Comparison of ENCODE assay signal across 22 cellular contexts in the genomic region with DNA sequence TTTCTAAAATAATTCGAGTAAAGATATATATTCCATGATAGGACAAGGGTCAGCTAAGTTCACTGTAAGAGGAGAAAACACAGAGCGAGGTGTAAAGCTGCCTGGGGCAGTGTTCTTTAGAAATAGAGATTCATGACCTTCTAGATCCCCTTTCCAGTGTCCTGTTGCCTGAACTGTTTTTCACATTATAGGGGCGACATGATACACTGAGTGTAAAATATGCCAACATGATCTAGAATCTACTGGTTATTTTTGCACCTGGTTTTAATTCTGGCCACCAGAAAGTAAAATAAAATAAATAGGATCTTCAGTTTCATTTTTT.
DNase-seq lines count a peak whose midpoint lies in the region; ATAC-seq, FAIRE-seq and TF ChIP-seq lines count a peak whose summit lies in the region.
"Had no signal": no experiment of that assay in that cellular context is flagged by ENCODE, and none has a peak within 500 bp of the region (broad histone marks: within the 10 kb centered on the region; RNA-seq: fewer than 3 reads in every experiment).

No MANE protein-coding gene starts in this region.

- CTCF ChIA-PET in Calu3 (lab: Charles Lee) = interaction anchor here (0.8 kb wide), 2 partner anchors 157 to 897 kb away, joined by 3 read pairs; no protein-coding TSS in a partner anchor

- intact Hi-C loops in left ventricle myocardium superior (cut with micrococcal nuclease) = no loop called here
- intact Hi-C loops in pancreas (cut with DNase I) = no loop called here
- intact Hi-C loops in Calu3 (cut with micrococcal nuclease; ENCODE audit: unreplicated experiment) = loop anchor here (2.0 kb wide), 1 partner anchor 875 kb away; no protein-coding TSS in a partner anchor

- H3K36me3 ChIP-seq in BLaER1 treated with 17β-estradiol and CSF1 and Interleukin-3, amounts not matched to agents 10 nM and 100 nM = no peaks in the 10 kb centered on the region
- H3K36me3 ChIP-seq in pancreas = no peaks in the 10 kb centered on the region
- H3K36me3 ChIP-seq: cardiac muscle cell, esophagus squamous epithelium, neutrophil, sigmoid colon, stomach had no signal

- peak overlapping the region in 8 of 11 experiments; percentile 5 to 53 (median 33); a peak in 11 of 22 replicates for H3K4me2 ChIP-seq in BLaER1 treated with 17β-estradiol and CSF1 and Interleukin-3, amounts not matched to agents 10 nM and 100 nM

- BruUV-seq in Calu3 (replicated peaks; lab: Mats Ljungman, UMichigan) = no TSS peak

- WGBS in pancreas, 2 donors = 8 to 11% methylated on average over 3 of the region's 3 CpGs

- H3K27ac Mint-ChIP-seq in Calu3 (ENCODE audit: unreplicated experiment) = no peak overlapping the region
- H3K27ac Mint-ChIP-seq in activated naive CD8-positive, alpha-beta T cell treated with anti-CD3 and anti-CD28 coated beads, Interleukin-2, amount 50 U/mL, for 24 hours = no peak overlapping the region
- H3K27ac Mint-ChIP-seq: activated naive CD8-positive, alpha-beta T cell treated with anti-CD3 and anti-CD28 coated beads, Interleukin-2, amount 10 ng/mL, durations not matched to agents 7 days and 5 days; WTC11 had no signal

- no peak for DNase-seq in left ventricle myocardium superior
- DNase-seq in pancreas = no peak
- DNase-seq in Calu3 = no peak
- no peak for DNase-seq in activated T-cell treated with anti-CD3 and anti-CD28 coated beads for 4 hours
- DNase-seq in NCI-H2081 treated with DMSO at 0.1 percent for 48 hours (lab: John Stamatoyannopoulos, UW) = no peak
- DNase-seq in activated naive CD8-positive, alpha-beta T cell treated with anti-CD3 and anti-CD28 coated beads, Interleukin-2, amount 50 U/mL, for 24 hours = no peak
- DNase-seq: activated naive CD8-positive, alpha-beta T cell treated with anti-CD3 and anti-CD28 coated beads, Interleukin-2, amount 10 ng/mL, durations not matched to agents 7 days and 5 days; effector CD4-positive, alpha-beta T cell; esophagus squamous epithelium; hippocampal formation; KBM-7; kidney; NCI-H2107; sigmoid colon had no signal

- no peak for FAIRE-seq in pancreas (lab: Jason Lieb, UNC)
- FAIRE-seq: urothelium cell line had no signal

- no peaks in the 10 kb centered on the region for H4K20me1 ChIP-seq in BLaER1 treated with 17β-estradiol and CSF1 and Interleukin-3, amounts not matched to agents 10 nM and 100 nM

- peaks cover 36% of the 10 kb centered on the region for H3K4me1 Mint-ChIP-seq in Calu3 (ENCODE audit: low read depth, unreplicated experiment)
- no peaks in the 10 kb centered on the region for H3K4me1 Mint-ChIP-seq in activated naive CD8-positive, alpha-beta T cell treated with anti-CD3 and anti-CD28 coated beads, Interleukin-2, amount 50 U/mL, for 24 hours
- H3K4me1 Mint-ChIP-seq: activated naive CD8-positive, alpha-beta T cell treated with anti-CD3 and anti-CD28 coated beads, Interleukin-2, amount 10 ng/mL, durations not matched to agents 7 days and 5 days had no signal

- H3K36me3 Mint-ChIP-seq in Calu3 (ENCODE audit: insufficient read depth, unreplicated experiment) = no peaks in the 10 kb centered on the region
- H3K36me3 Mint-ChIP-seq in activated naive CD8-positive, alpha-beta T cell treated with anti-CD3 and anti-CD28 coated beads, Interleukin-2, amount 50 U/mL, for 24 hours (ENCODE audit: low read depth) = no peaks in the 10 kb centered on the region
- H3K36me3 Mint-ChIP-seq: activated naive CD8-positive, alpha-beta T cell treated with anti-CD3 and anti-CD28 coated beads, Interleukin-2, amount 10 ng/mL, durations not matched to agents 7 days and 5 days; WTC11 had no signal

- H3K27me3 Mint-ChIP-seq in Calu3 (ENCODE audit: unreplicated experiment) = no peaks in the 10 kb centered on the region
- no peaks in the 10 kb centered on the region for H3K27me3 Mint-ChIP-seq in activated naive CD8-positive, alpha-beta T cell treated with anti-CD3 and anti-CD28 coated beads, Interleukin-2, amount 50 U/mL, for 24 hours
- H3K27me3 Mint-ChIP-seq: activated naive CD8-positive, alpha-beta T cell treated with anti-CD3 and anti-CD28 coated beads, Interleukin-2, amount 10 ng/mL, durations not matched to agents 7 days and 5 days had no signal

- peaks cover 7 to 19% (median 14%) of the 10 kb centered on the region in 10 experiments; a peak in 17 of 20 replicates for H3K4me1 ChIP-seq in BLaER1 treated with 17β-estradiol and CSF1 and Interleukin-3, amounts not matched to agents 10 nM and 100 nM
- peaks cover 4 to 23% (median 16%) of the 10 kb centered on the region in 3 donors for H3K4me1 ChIP-seq in pancreas

- no peaks in the 10 kb centered on the region for H3K9me3 Mint-ChIP-seq in Calu3 (ENCODE audit: low read depth, unreplicated experiment)
- peaks cover 6% of the 10 kb centered on the region for H3K9me3 Mint-ChIP-seq in activated naive CD8-positive, alpha-beta T cell treated with anti-CD3 and anti-CD28 coated beads, Interleukin-2, amount 50 U/mL, for 24 hours

- H3K9me3 ChIP-seq in BLaER1 treated with 17β-estradiol and CSF1 and Interleukin-3, amounts not matched to agents 10 nM and 100 nM (replicated peaks in 1 of 11) = no peaks in the 10 kb centered on the region
- no peaks in the 10 kb centered on the region for H3K9me3 ChIP-seq in pancreas
- H3K9me3 ChIP-seq: esophagus squamous epithelium, neutrophil, sigmoid colon, stomach had no signal

- H3K27ac ChIP-seq in BLaER1 treated with 17β-estradiol and CSF1 and Interleukin-3, amounts not matched to agents 10 nM and 100 nM = no peak overlapping the region
- H3K27ac ChIP-seq in VCaP (peak overlapping the region; percentile 96), pancreas (peak overlapping the region in 1 of 4 donors; percentile 36)
- H3K27ac ChIP-seq: cardiac muscle cell, neutrophil had no signal

- H3K4me3 Mint-ChIP-seq in Calu3 (ENCODE audit: low read depth, unreplicated experiment) = no peak overlapping the region
- no peak overlapping the region for H3K4me3 Mint-ChIP-seq in activated naive CD8-positive, alpha-beta T cell treated with anti-CD3 and anti-CD28 coated beads, Interleukin-2, amount 50 U/mL, for 24 hours
- H3K4me3 Mint-ChIP-seq: activated naive CD8-positive, alpha-beta T cell treated with anti-CD3 and anti-CD28 coated beads, Interleukin-2, amount 10 ng/mL, durations not matched to agents 7 days and 5 days; WTC11 had no signal

- 0 out of 22 replicates have a peak overlapping the region, but pooled peaks of 2 of the 11 experiments have one; percentile 9 to 28 for H3K9ac ChIP-seq in BLaER1 treated with 17β-estradiol and CSF1 and Interleukin-3, amounts not matched to agents 10 nM and 100 nM

- TF ChIP-seq CTCF in VCaP (conservative IDR thresholded peaks at IDR 0.05) (no peak), pancreas (IDR thresholded peaks at IDR 0.05) (no peak), Calu3 (IDR thresholded peaks at IDR 0.05; ENCODE audit: unreplicated experiment) (no peak)

- H3K4me3 ChIP-seq in BLaER1 treated with 17β-estradiol and CSF1 and Interleukin-3, amounts not matched to agents 10 nM and 100 nM = no peak overlapping the region
- H3K4me3 ChIP-seq in pancreas = no peak overlapping the region
- H3K4me3 ChIP-seq: cardiac muscle cell, stomach had no signal

- H3K27me3 ChIP-seq in BLaER1 treated with 17β-estradiol and CSF1 and Interleukin-3, amounts not matched to agents 10 nM and 100 nM = no peaks in the 10 kb centered on the region
- no peaks in the 10 kb centered on the region for H3K27me3 ChIP-seq in pancreas
- H3K27me3 ChIP-seq: cardiac muscle cell, esophagus squamous epithelium, neutrophil, sigmoid colon, stomach had no signal

- peak; percentile 60 for ATAC-seq in left ventricle myocardium superior
- ATAC-seq in pancreas = peak in 3 of 4 donors; percentile 17 to 29 (median 24)
- no peak for ATAC-seq in activated naive CD8-positive, alpha-beta T cell treated with anti-CD3 and anti-CD28 coated beads, Interleukin-2, amount 50 U/mL, for 24 hours
- ATAC-seq: HCT116 had no signal
